15 cellular contexts compared by ENCODE assay signal in genomic region chr16:88298882-88299745, GRCh38.
DNase-seq lines count a peak whose midpoint lies in the region; ATAC-seq and TF ChIP-seq lines count a peak whose summit lies in the region.
"Had no signal": no experiment of that assay in that cellular context is flagged by ENCODE, and none has a peak within 500 bp of the region (broad histone marks: within the 10 kb centered on the region; RNA-seq: fewer than 3 reads in every experiment).

No MANE protein-coding gene starts in this region.

- H3K27me3 ChIP-seq in tibial artery, result no peaks in the 10 kb centered on the region
- H3K27me3 ChIP-seq: hepatocyte, SJCRH30 had no signal

- DNase-seq in left ventricle myocardium superior (peak; percentile 15), Right ventricle myocardium superior (no peak), RPMI7951 (ENCODE audit: low read depth) (peak; percentile 52), fibroblast of the aortic adventitia (ENCODE audit: low read depth) (peak; percentile 28), tibial artery (no peak), activated gamma-delta T cell (lab: John Stamatoyannopoulos, UW) (no peak), left lobe of liver (ENCODE audit: low spot score) (no peak), NCI-H345 treated with DMSO at 0.1 percent for 48 hours (lab: John Stamatoyannopoulos, UW; ENCODE audit: unreplicated experiment) (no peak)
- DNase-seq: C1 segment of cervical spinal cord; effector memory CD4-positive, alpha-beta T cell; NCI-H1417; NCI-H69; retina; SJCRH30 had no signal

- H3K9me3 ChIP-seq in tibial artery, result no peaks in the 10 kb centered on the region
- H3K9me3 ChIP-seq: SJCRH30 had no signal

- no peak for TF ChIP-seq CTCF in fibroblast of the aortic adventitia (IDR thresholded peaks at IDR 0.05; ENCODE audit: insufficient read depth, low read length)
- no peak for TF ChIP-seq CTCF in tibial artery (IDR thresholded peaks at IDR 0.05)

- H3K27ac ChIP-seq in tibial artery, result peak overlapping the region; percentile 65 to 74
- H3K27ac ChIP-seq: hepatocyte, SJCRH30 had no signal

- no peak overlapping the region for H3K4me3 ChIP-seq in fibroblast of the aortic adventitia (ENCODE audit: low read depth, low read length)
- no peak overlapping the region for H3K4me3 ChIP-seq in tibial artery
- H3K4me3 ChIP-seq: hepatocyte, SJCRH30 had no signal

- ATAC-seq in left ventricle myocardium superior (no peak), Right ventricle myocardium superior (ENCODE audit: poor library complexity) (no peak), left lobe of liver (no peak)

- H3K36me3 ChIP-seq in tibial artery, result no peaks in the 10 kb centered on the region
- H3K36me3 ChIP-seq: SJCRH30 had no signal

- intact Hi-C loops in left ventricle myocardium superior (cut with micrococcal nuclease), result no loop called here
- intact Hi-C loops in Right ventricle myocardium superior (cut with DNase I), result no loop called here
- intact Hi-C loops in tibial artery (cut with DNase I; ENCODE audit: low total_unique reads), result no loop called here

- peaks cover 0 to 27% (median 23%) of the 10 kb centered on the region in 4 donors for H3K4me1 ChIP-seq in tibial artery
- H3K4me1 ChIP-seq: SJCRH30 had no signal

Comparison
In these comparisons a context has a peak if more than half of its experiments do, and no peak if none do; other contexts are left out.
1. DNase-seq: peak in left ventricle myocardium superior (single experiment), RPMI7951 (single experiment) and fibroblast of the aortic adventitia (single experiment); none in Right ventricle myocardium superior (single experiment), tibial artery (0 of 2), activated gamma-delta T cell (single experiment), left lobe of liver (single experiment) and NCI-H345 treated with DMSO at 0.1 percent for 48 hours (single experiment).